In the genomic region with DNA sequence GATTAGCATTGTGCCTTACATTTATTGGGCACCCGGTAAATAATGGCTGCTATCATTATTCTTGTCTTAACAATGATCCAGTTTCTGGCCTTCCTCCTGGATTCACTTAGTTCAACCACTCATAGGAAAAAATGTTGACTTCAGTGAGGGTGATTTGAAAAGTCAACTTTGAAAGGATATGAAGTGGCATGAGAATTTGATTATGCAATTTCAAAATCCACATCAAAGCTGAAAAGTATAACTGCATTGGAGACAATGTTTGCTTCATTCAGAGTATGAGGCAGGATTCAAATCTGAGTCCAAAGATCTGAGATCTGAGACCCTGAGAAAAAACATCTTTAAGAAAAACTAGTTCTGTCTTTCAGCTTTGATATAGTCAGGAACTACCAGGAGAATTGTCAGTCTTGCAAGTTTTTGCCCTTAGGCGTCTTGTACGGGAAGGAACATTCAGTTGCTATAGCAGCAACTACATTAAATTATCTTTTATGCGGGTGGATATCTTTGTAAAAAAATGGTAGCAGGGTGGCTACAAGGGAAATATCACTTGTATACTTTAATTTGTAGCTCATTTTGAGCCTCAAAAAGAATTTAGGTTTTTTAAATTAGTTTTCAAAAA, we compare ENCODE assay signal across 29 cellular contexts.
"Had no signal": no experiment of that assay in that cellular context is flagged by ENCODE, and none has a peak within 500 bp of the region (broad histone marks: within the 10 kb centered on the region; RNA-seq: fewer than 3 reads in every experiment).

No MANE protein-coding gene starts in this region.

- H3K4me1 ChIP-seq: adrenal gland, body of pancreas, esophagus squamous epithelium had no signal

- H3K4me3 ChIP-seq: adrenal gland, body of pancreas, esophagus squamous epithelium had no signal

- H3K4me1 Mint-ChIP-seq: activated CD4-positive, alpha-beta memory T cell treated with anti-CD3 and anti-CD28 coated beads, Interleukin-2, amount 10 ng/mL, durations not matched to agents 7 days and 5 days; activated CD4-positive, alpha-beta T cell treated with anti-CD3 and anti-CD28 coated beads, Interleukin-2, amount 10 ng/mL, durations not matched to agents 7 days and 5 days; activated naive CD4-positive, alpha-beta T cell treated with anti-CD3 and anti-CD28 coated beads, Interleukin-2, amount 50 U/mL, for 24 hours; activated naive CD8-positive, alpha-beta T cell treated with anti-CD3 and anti-CD28 coated beads, Interleukin-2, amount 50 U/mL, for 24 hours; T-helper 17 cell; WTC11 had no signal

- H3K36me3 Mint-ChIP-seq: activated naive CD4-positive, alpha-beta T cell treated with anti-CD3 and anti-CD28 coated beads, Interleukin-2, amount 50 U/mL, for 24 hours; activated naive CD8-positive, alpha-beta T cell treated with anti-CD3 and anti-CD28 coated beads for 36 hours; WTC11 had no signal

- H3K27me3 ChIP-seq: adrenal gland, body of pancreas, esophagus squamous epithelium had no signal

- H3K4me3 Mint-ChIP-seq: activated CD4-positive, alpha-beta memory T cell treated with anti-CD3 and anti-CD28 coated beads, Interleukin-2, amount 10 ng/mL, durations not matched to agents 7 days and 5 days; activated CD4-positive, alpha-beta T cell treated with anti-CD3 and anti-CD28 coated beads, Interleukin-2, amount 10 ng/mL, durations not matched to agents 7 days and 5 days; activated naive CD4-positive, alpha-beta T cell treated with anti-CD3 and anti-CD28 coated beads, Interleukin-2, amount 50 U/mL, for 24 hours; activated naive CD8-positive, alpha-beta T cell treated with anti-CD3 and anti-CD28 coated beads for 36 hours; activated naive CD8-positive, alpha-beta T cell treated with anti-CD3 and anti-CD28 coated beads, Interleukin-2, amount 50 U/mL, for 24 hours; activated T-cell treated with anti-CD3 and anti-CD28 coated beads, Interleukin-2, amount 50 U/mL, for 24 hours; activated T-cell treated with anti-CD3 and anti-CD28 coated beads, Interleukin-2, amount 50 U/mL, for 72 hours; effector memory CD8-positive, alpha-beta T cell; T-helper 17 cell; WTC11 had no signal

- H3K27ac ChIP-seq: adrenal gland, body of pancreas, epithelial cell of prostate, esophagus squamous epithelium, VCaP had no signal

- H3K36me3 ChIP-seq: adrenal gland, esophagus squamous epithelium had no signal

- H3K27ac Mint-ChIP-seq: activated CD4-positive, alpha-beta memory T cell treated with anti-CD3 and anti-CD28 coated beads, Interleukin-2, amount 10 ng/mL, durations not matched to agents 7 days and 5 days; activated CD4-positive, alpha-beta T cell treated with anti-CD3 and anti-CD28 coated beads, Interleukin-2, amount 10 ng/mL, durations not matched to agents 7 days and 5 days; activated naive CD4-positive, alpha-beta T cell treated with anti-CD3 and anti-CD28 coated beads, Interleukin-2, amount 50 U/mL, for 24 hours; activated naive CD8-positive, alpha-beta T cell treated with anti-CD3 and anti-CD28 coated beads for 36 hours; activated naive CD8-positive, alpha-beta T cell treated with anti-CD3 and anti-CD28 coated beads, Interleukin-2, amount 50 U/mL, for 24 hours; activated T-cell treated with anti-CD3 and anti-CD28 coated beads, Interleukin-2, amount 50 U/mL, for 24 hours; activated T-cell treated with anti-CD3 and anti-CD28 coated beads, Interleukin-2, amount 50 U/mL, for 72 hours; effector memory CD8-positive, alpha-beta T cell; T-helper 17 cell; WTC11 had no signal

- H3K27me3 Mint-ChIP-seq: activated CD4-positive, alpha-beta memory T cell treated with anti-CD3 and anti-CD28 coated beads, Interleukin-2, amount 10 ng/mL, durations not matched to agents 7 days and 5 days; activated CD4-positive, alpha-beta T cell treated with anti-CD3 and anti-CD28 coated beads, Interleukin-2, amount 10 ng/mL, durations not matched to agents 7 days and 5 days had no signal

- H3K9me3 ChIP-seq: adrenal gland, body of pancreas, esophagus squamous epithelium had no signal

- DNase-seq: activated CD4-positive, alpha-beta memory T cell treated with anti-CD3 and anti-CD28 coated beads, Interleukin-2, amount 10 ng/mL, durations not matched to agents 7 days and 5 days; activated CD4-positive, alpha-beta T cell treated with anti-CD3 and anti-CD28 coated beads for 1 hour; activated CD4-positive, alpha-beta T cell treated with anti-CD3 and anti-CD28 coated beads for 4 hours; activated CD4-positive, alpha-beta T cell treated with anti-CD3 and anti-CD28 coated beads, Interleukin-2, amount 10 ng/mL, durations not matched to agents 7 days and 5 days; activated CD4-positive, alpha-beta T cell treated with anti-CD3 and anti-CD28 coated beads, Interleukin-2, amount 50 U/mL, for 4 hours; activated CD8-positive, alpha-beta memory T cell treated with anti-CD3 and anti-CD28 coated beads, Interleukin-2, amount 50 U/mL, for 48 hours; activated gamma-delta T cell treated with Interleukin-2 at 50 U/mL for 16 hours; activated naive CD4-positive, alpha-beta T cell treated with Interleukin-2 at 50 U/mL for 16 hours; activated naive CD8-positive, alpha-beta T cell treated with anti-CD3 and anti-CD28 coated beads for 36 hours; activated naive CD8-positive, alpha-beta T cell treated with anti-CD3 and anti-CD28 coated beads, Interleukin-2, amount 50 U/mL, for 24 hours; activated T-cell treated with anti-CD3 and anti-CD28 coated beads for 4 hours; activated T-cell treated with anti-CD3 and anti-CD28 coated beads, Interleukin-2, amount 50 U/mL, for 24 hours; activated T-cell treated with anti-CD3 and anti-CD28 coated beads, Interleukin-2, amount 50 U/mL, for 72 hours; adrenal gland; amygdala; aorta; body of pancreas; caudate nucleus; cortex of kidney; dermis blood vessel endothelial cell; effector CD4-positive, alpha-beta T cell; effector memory CD8-positive, alpha-beta T cell; esophagus squamous epithelium; T-helper 1 cell; T-helper 17 cell had no signal
